In genomic region chr5:80686757-80687156, GRCh38 we compare ENCODE assay signal across 9 cellular contexts. TPM values are rescaled to one million over a fixed set of nuclear protein-coding genes. Genes with fewer than 3 reads are reported as not detected.
DNase-seq lines count a peak whose midpoint lies in the region; ATAC-seq and TF ChIP-seq lines count a peak whose summit lies in the region.
"Had no signal": no experiment of that assay in that cellular context is flagged by ENCODE, and none has a peak within 500 bp of the region (broad histone marks: within the 10 kb centered on the region; RNA-seq: fewer than 3 reads in every experiment).

No MANE protein-coding gene starts in this region.

- no peaks in the 10 kb centered on the region for H3K4me1 Mint-ChIP-seq in nephron
- peaks cover 17% of the 10 kb centered on the region for H3K4me1 Mint-ChIP-seq in activated CD4-positive, alpha-beta memory T cell treated with anti-CD3 and anti-CD28 coated beads, Interleukin-2, amount 10 ng/mL, durations not matched to agents 7 days and 5 days

- DNase-seq in DMS 273 (lab: John Stamatoyannopoulos, UW; ENCODE audit: unreplicated experiment) (peak; percentile 39), NAMALWA (ENCODE audit: low spot score) (peak; percentile 38), colonic mucosa (no peak), left ventricle myocardium superior (no peak)
- DNase-seq in activated CD4-positive, alpha-beta memory T cell treated with anti-CD3 and anti-CD28 coated beads, Interleukin-2, amount 10 ng/mL, durations not matched to agents 7 days and 5 days = no peak

- H3K4me3 Mint-ChIP-seq in nephron = no peak overlapping the region
- H3K4me3 Mint-ChIP-seq in activated CD4-positive, alpha-beta memory T cell treated with anti-CD3 and anti-CD28 coated beads, Interleukin-2, amount 10 ng/mL, durations not matched to agents 7 days and 5 days = no peak overlapping the region

- peaks cover 35% of the 10 kb centered on the region for H3K36me3 Mint-ChIP-seq in nephron (ENCODE audit: low read depth)
- peaks cover 37% of the 10 kb centered on the region for H3K36me3 Mint-ChIP-seq in activated CD4-positive, alpha-beta memory T cell treated with anti-CD3 and anti-CD28 coated beads, Interleukin-2, amount 10 ng/mL, durations not matched to agents 7 days and 5 days (ENCODE audit: low read depth)

- POLR2A ChIA-PET in activated CD4-positive, alpha-beta memory T cell treated with anti-CD3 and anti-CD28 coated beads, Interleukin-2, amount 10 ng/mL, durations not matched to agents 7 days and 5 days (lab: Charles Lee) = interaction anchor here (0.8 kb wide), 1 partner anchor 477 kb away, joined by 3 read pairs; no protein-coding TSS in a partner anchor

- H3K27ac Mint-ChIP-seq in nephron = no peak overlapping the region
- H3K27ac Mint-ChIP-seq in activated CD4-positive, alpha-beta memory T cell treated with anti-CD3 and anti-CD28 coated beads, Interleukin-2, amount 10 ng/mL, durations not matched to agents 7 days and 5 days = no peak overlapping the region

- H3K27me3 Mint-ChIP-seq in nephron (ENCODE audit: low read depth) = no peaks in the 10 kb centered on the region
- H3K27me3 Mint-ChIP-seq in activated CD4-positive, alpha-beta memory T cell treated with anti-CD3 and anti-CD28 coated beads, Interleukin-2, amount 10 ng/mL, durations not matched to agents 7 days and 5 days = no peaks in the 10 kb centered on the region

- TF ChIP-seq CTCF in colonic mucosa (IDR thresholded peaks at IDR 0.05) = peak; percentile 22
- peak; percentile 22 to 62 (median 38) for TF ChIP-seq CTCF in nephron (IDR thresholded peaks at IDR 0.05; ENCODE audit: unreplicated experiment in 3 of 3)

- H3K9me3 ChIP-seq in colonic mucosa = no peaks in the 10 kb centered on the region

- no peaks in the 10 kb centered on the region for H3K36me3 ChIP-seq in colonic mucosa

- no peak overlapping the region for H3K9ac ChIP-seq in colonic mucosa (ENCODE audit: low read depth in 2 of 2, low read length in 2 of 2)

- intact Hi-C loops in colonic mucosa (cut with DNase I) = loop anchor here (10.0 kb wide), 1 partner anchor 508 kb away; no protein-coding TSS in a partner anchor
- intact Hi-C loops in left ventricle myocardium superior (cut with micrococcal nuclease) = loop anchor here (10.0 kb wide), 1 partner anchor 608 kb away; no protein-coding TSS in a partner anchor

- H3K27ac ChIP-seq in colonic mucosa = no peak overlapping the region
- H3K27ac ChIP-seq: SK-N-MC had no signal

- H3K4me1 ChIP-seq in colonic mucosa = no peaks in the 10 kb centered on the region

- CTCF ChIA-PET in activated CD4-positive, alpha-beta memory T cell treated with anti-CD3 and anti-CD28 coated beads, Interleukin-2, amount 10 ng/mL, durations not matched to agents 7 days and 5 days (lab: Charles Lee) = interaction anchor here (1.3 to 3.4 kb wide), 7 partner anchors 8 to 613 kb away, joined by 3 to 17 read pairs (median 4); no protein-coding TSS in a partner anchor

- no peaks in the 10 kb centered on the region for H3K27me3 ChIP-seq in colonic mucosa

- no peak for ATAC-seq in HG02852 (IDR thresholded peaks at IDR 0.05; ENCODE audit: unreplicated experiment)
- ATAC-seq in HG03175 (IDR thresholded peaks at IDR 0.05; ENCODE audit: unreplicated experiment) = no peak
- ATAC-seq in left ventricle myocardium superior = no peak

- H3K4me3 ChIP-seq in colonic mucosa = no peak overlapping the region
- H3K4me3 ChIP-seq: SK-N-MC had no signal

- H3K9me3 Mint-ChIP-seq in nephron = peaks cover 5% of the 10 kb centered on the region
- no peaks in the 10 kb centered on the region for H3K9me3 Mint-ChIP-seq in activated CD4-positive, alpha-beta memory T cell treated with anti-CD3 and anti-CD28 coated beads, Interleukin-2, amount 10 ng/mL, durations not matched to agents 7 days and 5 days

RNA-seq across cellular contexts. Expression of gene DHFR, which starts 32.0 kb away (rescaled TPM):
- 10 to 100 TPM; 26.5 to 77.7 TPM for total RNA-seq in colonic mucosa
- 10 to 100 TPM; 62.6 to 67.2 TPM for total RNA-seq in activated CD4-positive, alpha-beta memory T cell treated with anti-CD3 and anti-CD28 coated beads, Interleukin-2, amount 10 ng/mL, durations not matched to agents 7 days and 5 days
- 10.5 TPM for total RNA-seq in left ventricle myocardium superior

RNA-seq across cellular contexts. Expression of gene MSH3, which starts 32.3 kb away (rescaled TPM):
- total RNA-seq in colonic mucosa (10 to 100 TPM; 15.1 to 16.3 TPM), left ventricle myocardium superior (11.9 TPM)
- 10 to 100 TPM; 20.1 to 21.2 TPM for total RNA-seq in activated CD4-positive, alpha-beta memory T cell treated with anti-CD3 and anti-CD28 coated beads, Interleukin-2, amount 10 ng/mL, durations not matched to agents 7 days and 5 days

Comparison
In these comparisons a context has a peak if more than half of its experiments do, and no peak if none do; other contexts are left out.
1. DNase-seq: peak in DMS 273 (single experiment) and NAMALWA (single experiment); none in colonic mucosa (single experiment), activated CD4-positive, alpha-beta memory T cell treated with anti-CD3 and anti-CD28 coated beads, Interleukin-2, amount 10 ng/mL, durations not matched to agents 7 days and 5 days (single experiment) and left ventricle myocardium superior (single experiment).